In the genomic region with DNA sequence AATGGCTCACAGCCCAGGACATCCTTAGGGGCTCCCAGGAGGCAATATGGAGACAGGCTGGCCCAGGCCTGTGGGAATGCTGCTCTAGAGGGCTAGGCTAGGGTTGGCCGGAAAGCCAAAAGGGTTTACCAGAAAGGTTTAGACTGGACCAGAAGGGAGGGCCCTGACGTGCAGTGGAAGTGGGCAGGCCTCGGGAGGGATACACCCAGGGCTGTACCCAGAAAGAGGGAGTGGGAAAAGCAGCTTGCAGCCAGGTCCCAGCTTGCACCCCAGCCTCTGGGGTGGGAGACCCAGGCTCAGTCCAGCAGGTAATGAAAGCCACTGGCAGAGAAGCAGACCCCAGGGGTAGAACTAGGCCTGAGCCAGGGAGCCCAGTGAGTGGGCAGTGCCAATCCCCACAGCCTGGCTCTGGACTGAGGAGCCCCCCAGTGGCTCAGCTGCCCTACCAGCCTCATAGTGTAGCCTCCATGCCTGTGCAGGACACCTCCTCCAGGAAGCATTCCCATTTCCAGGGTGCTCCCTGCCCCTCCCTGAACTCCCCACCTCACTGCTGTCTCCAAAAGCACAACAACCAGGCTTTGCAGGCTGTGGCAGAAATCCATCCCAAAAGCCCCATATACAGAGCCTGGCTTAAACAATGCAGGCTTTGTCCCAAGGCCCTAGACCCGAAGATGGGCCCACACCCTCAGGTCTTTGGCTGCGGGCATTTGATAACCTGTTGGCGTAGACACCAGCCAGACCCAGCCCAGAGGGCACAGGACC, we compare ENCODE assay signal across 12 cellular contexts. TPM values are rescaled to one million over a fixed set of nuclear protein-coding genes. Genes with fewer than 3 reads are reported as not detected.
DNase-seq lines count a peak whose midpoint lies in the region; FAIRE-seq and TF ChIP-seq lines count a peak whose summit lies in the region.
"Had no signal": no experiment of that assay in that cellular context is flagged by ENCODE, and none has a peak within 500 bp of the region (broad histone marks: within the 10 kb centered on the region; RNA-seq: fewer than 3 reads in every experiment).

No MANE protein-coding gene starts in this region.

- FAIRE-seq in small intestine (lab: Jason Lieb, UNC), result no peak

- peaks cover 81% of the 10 kb centered on the region for H4K20me1 ChIP-seq in BLaER1
- peaks cover 60% of the 10 kb centered on the region for H4K20me1 ChIP-seq in osteoblast (ENCODE audit: insufficient read depth, low read length)

- peaks cover 72% of the 10 kb centered on the region for H3K79me2 ChIP-seq in osteoblast (ENCODE audit: insufficient read depth, low read length)

- no peak overlapping the region for H3K4me3 ChIP-seq in BLaER1
- H3K4me3 ChIP-seq in H7 (ENCODE audit: insufficient read depth, low read depth, low read length), result no peak overlapping the region
- peak overlapping the region in 1 of 59 donors; percentile 11 for H3K4me3 ChIP-seq in dorsolateral prefrontal cortex
- H3K4me3 ChIP-seq in osteoblast (ENCODE audit: insufficient read depth, low read length), result no peak overlapping the region
- H3K4me3 ChIP-seq in small intestine (ENCODE audit: low read depth in 1 of 2, low read length in 2 of 2), result no peak overlapping the region
- no peak overlapping the region for H3K4me3 ChIP-seq in esophagus squamous epithelium

- no peak overlapping the region for H2AFZ ChIP-seq in osteoblast (ENCODE audit: low read length)

- H3K9ac ChIP-seq in BLaER1, result no peak overlapping the region

- intact Hi-C loops in dorsolateral prefrontal cortex (cut with DNase I) (loop anchor here in 1 of 2 donors (10.0 kb wide), 2 partner anchors 81 to 281 kb away; a partner anchor contains a TSS), esophagus squamous epithelium (cut with DNase I) (loop anchor here (10.0 kb wide), 1 partner anchor 181 kb away; a partner anchor contains a TSS)

- H3K4me1 ChIP-seq in BLaER1 (peaks cover 38% of the 10 kb centered on the region), osteoblast (ENCODE audit: insufficient read depth, low read length) (peaks cover 18% of the 10 kb centered on the region), small intestine (ENCODE audit: control insufficient read depth in 2 of 2, insufficient read depth in 1 of 2, low read depth in 1 of 2, low read length in 1 of 2) (peaks cover 4 to 10% of the 10 kb centered on the region in 2 donors), esophagus squamous epithelium (peaks cover 18 to 73% (median 28%) of the 10 kb centered on the region in 3 donors)

- TF ChIP-seq CTCF in dorsolateral prefrontal cortex (IDR thresholded peaks at IDR 0.05 in 54 of 56, conservative IDR thresholded peaks at IDR 0.05 in 2 of 56; ENCODE audit: low read depth in 1 of 56, partially characterized antibody in 56 of 56) (no peak), osteoblast (IDR thresholded peaks at IDR 0.05; ENCODE audit: extremely low read depth, low read depth, low read length) (no peak), esophagus squamous epithelium (IDR thresholded peaks at IDR 0.05) (no peak)

- 64 to 79% (median 78%) methylated on average over 6 of the region's 6 CpGs for WGBS in small intestine, 3 donors
- 59 to 100% methylated on average over 2 to 4 of the region's 6 CpGs for WGBS in esophagus squamous epithelium, 2 donors

- TF ChIP-seq POLR2A in esophagus squamous epithelium (IDR thresholded peaks at IDR 0.05), result no peak

- H3K4me2 ChIP-seq in BLaER1, result peak overlapping the region; percentile 99; the same call in 1 of the 2 replicates
- no peak overlapping the region for H3K4me2 ChIP-seq in osteoblast (ENCODE audit: insufficient read depth, low read length)

- H3K27ac ChIP-seq in BLaER1 (peak overlapping the region; percentile 36; the same call in 1 of the 2 replicates), dorsolateral prefrontal cortex (peak overlapping the region in 50 of 59 donors; percentile 5 to 78 (median 53)), osteoblast (ENCODE audit: low read depth, low read length) (peak overlapping the region; percentile 8), small intestine (ENCODE audit: low read depth in 1 of 2, low read length in 1 of 2) (no peak overlapping the region), esophagus squamous epithelium (peak overlapping the region in 1 of 4 donors; percentile 8)

- no peaks in the 10 kb centered on the region for H3K27me3 ChIP-seq in BLaER1
- H3K27me3 ChIP-seq in H7 (ENCODE audit: control insufficient read depth, insufficient read depth, low read length), result peaks cover 2% of the 10 kb centered on the region; the same call in 1 of the 2 replicates
- no peaks in the 10 kb centered on the region for H3K27me3 ChIP-seq in dorsolateral prefrontal cortex
- no peaks in the 10 kb centered on the region for H3K27me3 ChIP-seq in osteoblast (ENCODE audit: insufficient read depth, low read length)
- no peaks in the 10 kb centered on the region for H3K27me3 ChIP-seq in small intestine (ENCODE audit: control insufficient read depth in 2 of 2, insufficient read depth in 2 of 2, low read length in 2 of 2)
- H3K27me3 ChIP-seq in esophagus squamous epithelium, result no peaks in the 10 kb centered on the region

- H3K36me3 ChIP-seq in BLaER1 (peaks cover 28% of the 10 kb centered on the region), H7 (replicated peaks; ENCODE audit: control insufficient read depth, insufficient read depth, low read length) (peaks cover 4% of the 10 kb centered on the region), osteoblast (ENCODE audit: insufficient read depth, low read length) (peaks cover 17% of the 10 kb centered on the region), small intestine (ENCODE audit: control insufficient read depth in 2 of 2, insufficient read depth in 2 of 2, low read length in 2 of 2) (peaks cover 3 to 9% of the 10 kb centered on the region in 2 donors), esophagus squamous epithelium (peaks cover 10 to 28% (median 13%) of the 10 kb centered on the region in 3 donors)

- DNase-seq in H7 (peak; percentile 25), dorsolateral prefrontal cortex (no peak), osteoblast (ENCODE audit: insufficient read length, low spot score, missing footprints) (peak; percentile 73), small intestine (no peak), SKM-1 treated with dmso at 0.1 percent for 144 hours (lab: John Stamatoyannopoulos, UW; ENCODE audit: unreplicated experiment) (no peak), esophagus squamous epithelium (lab: John Stamatoyannopoulos, UW) (no peak)
- no peak for DNase-seq in activated CD4-positive, alpha-beta T cell treated with anti-CD3 and anti-CD28 coated beads for 1 hour
- DNase-seq: caudate nucleus; NCI-H1092 treated with DMSO at 0.1 percent for 48 hours; nucleus accumbens; stimulated activated naive B cell treated with anti-CD40 and anti-IgM and Interleukin-4, amounts not matched to agents 10 μg/mL and 1 μg/mL and 100 μg/mL, for 72 hours had no signal

- H3K9me3 ChIP-seq in BLaER1 (no peaks in the 10 kb centered on the region), osteoblast (ENCODE audit: low read depth, low read length) (no peaks in the 10 kb centered on the region), small intestine (ENCODE audit: control insufficient read depth, low read depth) (no peaks in the 10 kb centered on the region), esophagus squamous epithelium (no peaks in the 10 kb centered on the region)

RNA-seq across cellular contexts. Expression of a gene that starts 3.5 kb away (rescaled TPM):
- 45.6 and 46.9 TPM in 2 replicates for total RNA-seq in H7 (2014; rRNA removed; shearing (Covaris generic))
- total RNA-seq in dorsolateral prefrontal cortex, result 10 to 100 TPM; 52.3 to 94.4 (median 70.3) TPM
- total RNA-seq in osteoblast, result 44.5 and 46.0 TPM in 2 replicates
- 10 to 100 TPM; 30.5 to 49.0 (median 35.9) TPM for polyA plus RNA-seq in small intestine
- total RNA-seq in esophagus squamous epithelium, result 100 to 1,000 TPM in 1 of 4 donors, 10 to 100 TPM in 3; 26.4 to 102 (median 43.8) TPM

RNA-seq across cellular contexts. Expression of a gene that starts 3.5 kb away (rescaled TPM):
- 0.90 and 2.7 TPM in 2 replicates for total RNA-seq in H7 (2014; rRNA removed; shearing (Covaris generic))
- total RNA-seq in dorsolateral prefrontal cortex (10 to 100 TPM; 12.8 to 44.7 (median 24.4) TPM), osteoblast (6.9 and 8.5 TPM in 2 replicates), esophagus squamous epithelium (1 to 10 TPM; 1.6 to 2.9 (median 2.5) TPM)
- 10 to 100 TPM in 2 of 3 donors, 1 to 10 TPM in 1; 1.7 to 12.7 (median 10.5) TPM for polyA plus RNA-seq in small intestine

RNA-seq across cellular contexts. Expression of a gene that starts 49.4 kb away (rescaled TPM):
- 13.4 and 16.5 TPM in 2 replicates for total RNA-seq in H7 (2014; rRNA removed; shearing (Covaris generic))
- total RNA-seq in dorsolateral prefrontal cortex, result 10 to 100 TPM; 10.1 to 52.4 (median 18.1) TPM
- total RNA-seq in osteoblast, result 5.8 and 8.0 TPM in 2 replicates
- 10 to 100 TPM; 15.1 to 34.3 (median 17.9) TPM for polyA plus RNA-seq in small intestine
- 10 to 100 TPM; 11.9 to 35.6 (median 19.7) TPM for total RNA-seq in esophagus squamous epithelium

RNA-seq across cellular contexts. Expression of a gene that starts 52.2 kb away (rescaled TPM):
- total RNA-seq in H7 (2014; rRNA removed; shearing (Covaris generic)), result 31.7 and 43.6 TPM in 2 replicates
- total RNA-seq in dorsolateral prefrontal cortex, result 10 to 100 TPM; 45.0 to 93.1 (median 69.8) TPM
- 39.8 TPM in 2 replicates for total RNA-seq in osteoblast
- 10 to 100 TPM; 15.7 to 21.7 (median 15.9) TPM for polyA plus RNA-seq in small intestine
- total RNA-seq in esophagus squamous epithelium, result 10 to 100 TPM in 3 of 4 donors, 1 to 10 TPM in 1; 9.7 to 25.9 (median 19.4) TPM

RNA-seq across cellular contexts. Expression of a gene that starts 52.2 kb away (rescaled TPM):
- 0.10 and 0.11 TPM in 2 replicates for total RNA-seq in H7 (2014; rRNA removed; shearing (Covaris generic))
- total RNA-seq in dorsolateral prefrontal cortex (1 to 10 TPM in 13 of 120 experiments, under 1 TPM in 107; 0.19 to 1.4 (median 0.68) TPM), osteoblast (under 0.01 TPM in 1 of 2 replicates, not detected in the other), esophagus squamous epithelium (under 1 TPM in 2 of 4 donors, not detected in 2; under 0.01 to 0.04 TPM)
- polyA plus RNA-seq in small intestine, result 1 to 10 TPM in 1 of 3 donors, not detected in 2; 3.9 TPM

Comparison
In these comparisons a context has a peak if more than half of its experiments do, and no peak if none do; other contexts are left out.
1. H3K27ac ChIP-seq: peak in BLaER1 (single experiment), dorsolateral prefrontal cortex (50 of 59) and osteoblast (single experiment); none in small intestine (0 of 2).
2. DNase-seq: peak in H7 (single experiment) and osteoblast (single experiment); none in dorsolateral prefrontal cortex (0 of 10), activated CD4-positive, alpha-beta T cell treated with anti-CD3 and anti-CD28 coated beads for 1 hour (single experiment), small intestine (single experiment), SKM-1 treated with dmso at 0.1 percent for 144 hours (single experiment) and esophagus squamous epithelium (single experiment).